ENCODE assay signal across 14 cellular contexts in genomic region chr6:16244869-16245451, GRCh38. TPM values are rescaled to one million over a fixed set of nuclear protein-coding genes. Genes with fewer than 3 reads are reported as not detected.
DNase-seq lines count a peak whose midpoint lies in the region; ATAC-seq, FAIRE-seq and TF ChIP-seq lines count a peak whose summit lies in the region.
"Had no signal": no experiment of that assay in that cellular context is flagged by ENCODE, and none has a peak within 500 bp of the region (broad histone marks: within the 10 kb centered on the region; RNA-seq: fewer than 3 reads in every experiment).

No MANE protein-coding gene starts in this region.

- intact Hi-C loops in thyroid gland (cut with DNase I): no loop called here
- intact Hi-C loops in colonic mucosa (cut with DNase I): no loop called here

- TF ChIP-seq POLR2A in thyroid gland (IDR thresholded peaks at IDR 0.05): no peak

- no peak for FAIRE-seq in bronchial epithelial cell (lab: Jason Lieb, UNC)
- FAIRE-seq: A204.1, islet of Langerhans had no signal

- H3K27me3 ChIP-seq in bronchial epithelial cell (ENCODE audit: control insufficient read depth, insufficient read depth, low read length): no peaks in the 10 kb centered on the region
- no peaks in the 10 kb centered on the region for H3K27me3 ChIP-seq in layer of hippocampus (ENCODE audit: control insufficient read depth, insufficient read depth, low read length)
- H3K27me3 ChIP-seq in thyroid gland: no peaks in the 10 kb centered on the region
- no peaks in the 10 kb centered on the region for H3K27me3 ChIP-seq in colonic mucosa
- H3K27me3 ChIP-seq in BE2C: no peaks in the 10 kb centered on the region

- TF ChIP-seq CTCF in bronchial epithelial cell (IDR thresholded peaks at IDR 0.05; ENCODE audit: insufficient read depth, low read length, severe bottlenecking): no peak
- TF ChIP-seq CTCF in thyroid gland (IDR thresholded peaks at IDR 0.05): no peak
- no peak for TF ChIP-seq CTCF in colonic mucosa (IDR thresholded peaks at IDR 0.05)
- no peak for TF ChIP-seq CTCF in BE2C (IDR thresholded peaks at IDR 0.05; ENCODE audit: low read depth, low read length)

- no peak overlapping the region for H3K9ac ChIP-seq in colonic mucosa (ENCODE audit: low read depth in 2 of 2, low read length in 2 of 2)

- 51 to 58% methylated on average over 10 of the region's 10 CpGs for WGBS in thyroid gland, 2 donors

- H3K9me3 ChIP-seq in thyroid gland: no peaks in the 10 kb centered on the region
- no peaks in the 10 kb centered on the region for H3K9me3 ChIP-seq in colonic mucosa
- H3K9me3 ChIP-seq in BE2C: no peaks in the 10 kb centered on the region

- H3K36me3 ChIP-seq in bronchial epithelial cell (ENCODE audit: control insufficient read depth, insufficient read depth, low read length) (no peaks in the 10 kb centered on the region), thyroid gland (no peaks in the 10 kb centered on the region), colonic mucosa (no peaks in the 10 kb centered on the region), BE2C (no peaks in the 10 kb centered on the region)

- H3K4me1 ChIP-seq in thyroid gland (peaks cover 5 to 14% of the 10 kb centered on the region in 2 donors), colonic mucosa (no peaks in the 10 kb centered on the region), BE2C (no peaks in the 10 kb centered on the region; the same call in 1 of the 2 replicates)

- ATAC-seq in GM18517 (IDR thresholded peaks at IDR 0.05; ENCODE audit: unreplicated experiment): no peak
- ATAC-seq: activated T-helper 17 cell treated with anti-CD3 and anti-CD28 coated beads, Interleukin-2, amount 50 U/mL, for 72 hours; effector memory CD8-positive, alpha-beta T cell had no signal

- H3K4me3 ChIP-seq in bronchial epithelial cell (ENCODE audit: low read depth, low read length) (no peak overlapping the region), thyroid gland (replicated peaks in 1 of 3) (no peak overlapping the region), colonic mucosa (no peak overlapping the region), BE2C (ENCODE audit: low read depth, low read length) (no peak overlapping the region)

- DNase-seq in NCI-H1436 (lab: John Stamatoyannopoulos, UW) (peak; percentile 17), NCI-H1436 treated with DMSO at 0.1 percent for 48 hours (lab: John Stamatoyannopoulos, UW) (no peak), bronchial epithelial cell (ENCODE audit: low read depth) (peak; percentile 78), thyroid gland (peak; percentile 50 to 55), colonic mucosa (no peak), BE2C (no peak)
- DNase-seq: effector memory CD8-positive, alpha-beta T cell; HFFc6; NCI-H526 treated with DMSO at 0.1 percent for 48 hours had no signal

- H3K27ac ChIP-seq in layer of hippocampus (ENCODE audit: low read depth, low read length) (peak overlapping the region; percentile 68), thyroid gland (peak overlapping the region in 1 of 3 donors; percentile 40), colonic mucosa (no peak overlapping the region)

RNA-seq across cellular contexts. Expression of gene GMPR, which starts 6.6 kb away (rescaled TPM):
- total RNA-seq in bronchial epithelial cell (0.26 and 0.53 TPM in 2 replicates), thyroid gland (10 to 100 TPM in 1 of 4 donors, 1 to 10 TPM in 3; 2.8 to 10.8 (median 3.3) TPM), colonic mucosa (1 to 10 TPM; 3.4 to 4.7 TPM)
- 8.8 TPM for polyA plus RNA-seq in BE2C (2012; ENCODE audit: insufficient read depth, insufficient read length, low read depth)

Comparison
In these comparisons a context has a peak if more than half of its experiments do, and no peak if none do; other contexts are left out.
1. DNase-seq: peak in NCI-H1436 (single experiment), bronchial epithelial cell (single experiment) and thyroid gland (2 of 2); none in NCI-H1436 treated with DMSO at 0.1 percent for 48 hours (single experiment), colonic mucosa (single experiment) and BE2C (single experiment).